ENCODE assay signal across 2 cellular contexts in genomic region chr19:480016-480855, GRCh38.
TF ChIP-seq lines count a peak whose summit lies in the region.

No MANE protein-coding gene starts in this region.

TF ChIP-seq in HEK293T, 16 proteins besides CTCF, POLR2A, EP300 and RAD21:
- TF ChIP-seq PKNOX1 (IDR thresholded peaks at IDR 0.05) (peak; percentile 86), HDGF (IDR thresholded peaks at IDR 0.05; ENCODE audit: borderline replicate concordance) (no peak), ELF4 (IDR thresholded peaks at IDR 0.05) (no peak), TARDBP (IDR thresholded peaks at IDR 0.05) (peak; percentile 63; the same call in 1 of the 2 replicates), CTBP1 (IDR thresholded peaks at IDR 0.05; ENCODE audit: borderline replicate concordance) (peak; percentile 87)

TF ChIP-seq in HepG2, 621 proteins besides CTCF, POLR2A, EP300 and RAD21 (continues in another document):
- TF ChIP-seq RXRB (CRISPR knock-in tag; IDR thresholded peaks at IDR 0.05; ENCODE audit: borderline replicate concordance), result 0 out of 2 replicates have a peak, but pooled peaks have one; percentile 23
- TF ChIP-seq ZBTB38 (CRISPR knock-in tag; IDR thresholded peaks at IDR 0.05), result no peak
- no peak for TF ChIP-seq MIER2 (CRISPR knock-in tag; IDR thresholded peaks at IDR 0.05)
- no peak for TF ChIP-seq BRCA1 (CRISPR knock-in tag; IDR thresholded peaks at IDR 0.05)
- no peak for TF ChIP-seq DMAP1 (CRISPR knock-in tag; IDR thresholded peaks at IDR 0.05)
- TF ChIP-seq SIN3A (IDR thresholded peaks at IDR 0.05; ENCODE audit: borderline replicate concordance, low read depth, low read length), result no peak
- no peak for TF ChIP-seq ZNF362 (CRISPR knock-in tag; IDR thresholded peaks at IDR 0.05; ENCODE audit: borderline replicate concordance)
- no peak for TF ChIP-seq FOXJ3 (CRISPR knock-in tag; IDR thresholded peaks at IDR 0.05; ENCODE audit: borderline replicate concordance)
- peak; percentile 76; the same call in 1 of the 2 replicates for TF ChIP-seq KDM2A (CRISPR knock-in tag; IDR thresholded peaks at IDR 0.05; ENCODE audit: borderline replicate concordance, low read depth)
- TF ChIP-seq E2F5 (CRISPR knock-in tag; conservative IDR thresholded peaks at IDR 0.05), result no peak
- no peak for TF ChIP-seq ZNF530 (CRISPR knock-in tag; IDR thresholded peaks at IDR 0.05; ENCODE audit: low read depth)
- TF ChIP-seq ZNF674 (CRISPR knock-in tag; IDR thresholded peaks at IDR 0.05; ENCODE audit: low read depth), result no peak
- no peak for TF ChIP-seq FOXO1 (CRISPR knock-in tag; IDR thresholded peaks at IDR 0.05)
- TF ChIP-seq ELF3 (CRISPR knock-in tag; IDR thresholded peaks at IDR 0.05), result no peak
- no peak for TF ChIP-seq TBL1XR1 (IDR thresholded peaks at IDR 0.05; ENCODE audit: borderline replicate concordance, low read length, partially characterized antibody)
- TF ChIP-seq SRSF4 (IDR thresholded peaks at IDR 0.05; ENCODE audit: low read depth, low read length, poor library complexity, severe bottlenecking), result no peak
- no peak for TF ChIP-seq ZNF646 (CRISPR knock-in tag; IDR thresholded peaks at IDR 0.05)
- no peak for TF ChIP-seq ZNF510 (CRISPR knock-in tag; IDR thresholded peaks at IDR 0.05; ENCODE audit: low read depth)
- no peak for TF ChIP-seq ZNF543 (CRISPR knock-in tag; IDR thresholded peaks at IDR 0.05)
- TF ChIP-seq ZNF292 (CRISPR knock-in tag; IDR thresholded peaks at IDR 0.05; ENCODE audit: borderline replicate concordance, low read depth), result no peak
- TF ChIP-seq GTF2F1 (IDR thresholded peaks at IDR 0.05; ENCODE audit: low read length), result no peak
- TF ChIP-seq ZBTB7B (CRISPR knock-in tag; IDR thresholded peaks at IDR 0.05), result no peak
- no peak for TF ChIP-seq HNRNPL (IDR thresholded peaks at IDR 0.05; ENCODE audit: low read depth, low read length)
- TF ChIP-seq ZNF318 (CRISPR knock-in tag; IDR thresholded peaks at IDR 0.05), result 0 out of 2 replicates have a peak, but pooled peaks have one; percentile 45
- no peak for TF ChIP-seq ZNF333 (CRISPR knock-in tag; IDR thresholded peaks at IDR 0.05; ENCODE audit: borderline replicate concordance)
- no peak for TF ChIP-seq ZNF639 (CRISPR knock-in tag; conservative IDR thresholded peaks at IDR 0.05)
- no peak for TF ChIP-seq ZNF850 (CRISPR knock-in tag; conservative IDR thresholded peaks at IDR 0.05)
- TF ChIP-seq SIX4 (CRISPR knock-in tag; IDR thresholded peaks at IDR 0.05), result no peak
- TF ChIP-seq HNRNPH1 (optimal IDR thresholded peaks at IDR 0.05; ENCODE audit: low read depth, low read length), result no peak
- no peak for TF ChIP-seq POGZ (CRISPR knock-in tag; IDR thresholded peaks at IDR 0.05)
- no peak for TF ChIP-seq SMAD3 (CRISPR knock-in tag; IDR thresholded peaks at IDR 0.05)
- TF ChIP-seq ZNF557 (CRISPR knock-in tag; IDR thresholded peaks at IDR 0.05), result no peak
- TF ChIP-seq SNAPC2 (CRISPR knock-in tag; IDR thresholded peaks at IDR 0.05), result no peak
- TF ChIP-seq SAP130 (CRISPR knock-in tag; IDR thresholded peaks at IDR 0.05; ENCODE audit: low read depth), result peak; percentile 37; the same call in 1 of the 2 replicates
- no peak; the same call in 1 of the 2 replicates for TF ChIP-seq ZFX (CRISPR knock-in tag; IDR thresholded peaks at IDR 0.05; ENCODE audit: low read depth)
- TF ChIP-seq MZF1 (CRISPR knock-in tag; IDR thresholded peaks at IDR 0.05; ENCODE audit: borderline replicate concordance), result no peak
- TF ChIP-seq ZNF616 (CRISPR knock-in tag; IDR thresholded peaks at IDR 0.05; ENCODE audit: low read depth), result no peak
- no peak for TF ChIP-seq ZNF280B (CRISPR knock-in tag; IDR thresholded peaks at IDR 0.05; ENCODE audit: borderline replicate concordance)
- TF ChIP-seq ZNF121 (CRISPR knock-in tag; IDR thresholded peaks at IDR 0.05), result no peak
- TF ChIP-seq KLF11 (CRISPR knock-in tag; IDR thresholded peaks at IDR 0.05), result no peak
- TF ChIP-seq ZNF367 (CRISPR knock-in tag; IDR thresholded peaks at IDR 0.05; ENCODE audit: borderline replicate concordance), result no peak
- 0 out of 2 replicates have a peak, but pooled peaks have one; percentile 17 for TF ChIP-seq ZNF317 (CRISPR knock-in tag; IDR thresholded peaks at IDR 0.05)
